In genomic region chr5:35668320-35668719, GRCh38 we compare ENCODE assay signal across 19 cellular contexts. TPM values are rescaled to one million over a fixed set of nuclear protein-coding genes. Genes with fewer than 3 reads are reported as not detected.
A peak's percentile ranks its signal among the peaks of the same experiment; 100 is the strongest.
DNase-seq lines count a peak whose midpoint lies in the region; ATAC-seq and TF ChIP-seq lines count a peak whose summit lies in the region.
"Had no signal": no experiment of that assay in that cellular context is flagged by ENCODE, and none has a peak within 500 bp of the region (broad histone marks: within the 10 kb centered on the region; RNA-seq: fewer than 3 reads in every experiment).

No MANE protein-coding gene starts in this region.

- BruUV-seq in OCI-LY7 (replicated peaks; lab: Mats Ljungman, UMichigan): no TSS peak

- no peaks in the 10 kb centered on the region for H3K27me3 Mint-ChIP-seq in activated T-cell treated with anti-CD3 and anti-CD28 coated beads, Interleukin-2, amount 50 U/mL, for 24 hours
- H3K27me3 Mint-ChIP-seq in CD8-positive, alpha-beta T cell (ENCODE audit: low read depth): no peaks in the 10 kb centered on the region
- no peaks in the 10 kb centered on the region for H3K27me3 Mint-ChIP-seq in naive thymus-derived CD4-positive, alpha-beta T cell

- no peak for DNase-seq in activated T-cell treated with anti-CD3 and anti-CD28 coated beads, Interleukin-2, amount 50 U/mL, for 24 hours
- DNase-seq in activated T-cell treated with anti-CD3 and anti-CD28 coated beads, Interleukin-2, amount 50 U/mL, for 1 hour: no peak
- no peak for DNase-seq in CD8-positive, alpha-beta T cell
- no peak for DNase-seq in OCI-LY7 (ENCODE audit: low spot score)
- no peak for DNase-seq in naive thymus-derived CD4-positive, alpha-beta T cell
- no peak for DNase-seq in activated effector memory CD4-positive, alpha-beta T cell treated with Interleukin-2 at 50 U/mL for 16 hours
- DNase-seq: Calu3, DMS79, HFFc6, MM.1S, NCI-H1105 treated with DMSO at 0.1 percent for 48 hours, NCI-H187, NCI-H446 treated with DMSO at 0.1 percent for 48 hours, NCI-H748 treated with DMSO at 0.1 percent for 48 hours had no signal

- ATAC-seq in CD8-positive, alpha-beta T cell: no peak
- no peak for ATAC-seq in naive thymus-derived CD4-positive, alpha-beta T cell
- ATAC-seq in GM18517 (IDR thresholded peaks at IDR 0.05; ENCODE audit: unreplicated experiment) (no peak), GM21723 (IDR thresholded peaks at IDR 0.05; ENCODE audit: unreplicated experiment) (no peak)
- ATAC-seq: A549 had no signal

- H4K20me1 ChIP-seq in OCI-LY7 (ENCODE audit: insufficient read depth, low read length): no peaks in the 10 kb centered on the region

- CTCF ChIA-PET in CD8-positive, alpha-beta T cell (lab: Charles Lee): interaction anchor here (1.7 kb wide), 1 partner anchor 17 kb away, joined by 9 read pairs; no protein-coding TSS in a partner anchor
- CTCF ChIA-PET in OCI-LY7 (lab: Charles Lee; ENCODE audit: unreplicated experiment): no interaction called here
- CTCF ChIA-PET in naive thymus-derived CD4-positive, alpha-beta T cell (lab: Charles Lee): no interaction called here

- no peaks in the 10 kb centered on the region for H3K9me2 ChIP-seq in OCI-LY7 (ENCODE audit: insufficient read depth, low read length)

- H3K79me2 ChIP-seq in OCI-LY7 (ENCODE audit: insufficient read depth, low read depth, low read length): no peaks in the 10 kb centered on the region

- no peaks in the 10 kb centered on the region for H3K27me3 ChIP-seq in CD8-positive, alpha-beta T cell (ENCODE audit: insufficient read depth, low read length)
- H3K27me3 ChIP-seq in naive thymus-derived CD4-positive, alpha-beta T cell (ENCODE audit: control insufficient read depth in 2 of 2, insufficient read depth in 2 of 2, low read length in 2 of 2): no peaks in the 10 kb centered on the region

- no peaks in the 10 kb centered on the region for H3K36me3 ChIP-seq in CD8-positive, alpha-beta T cell (ENCODE audit: insufficient read depth, low read length)
- no peaks in the 10 kb centered on the region for H3K36me3 ChIP-seq in OCI-LY7 (ENCODE audit: insufficient read depth, low read length)
- H3K36me3 ChIP-seq in naive thymus-derived CD4-positive, alpha-beta T cell (ENCODE audit: control insufficient read depth in 2 of 3, insufficient read depth in 3 of 3, low read length in 3 of 3): no peaks in the 10 kb centered on the region

- TF ChIP-seq CTCF in CD8-positive, alpha-beta T cell (IDR thresholded peaks at IDR 0.05): no peak
- TF ChIP-seq CTCF in OCI-LY7 (conservative IDR thresholded peaks at IDR 0.05; ENCODE audit: low read length): no peak

- POLR2A ChIA-PET in CD8-positive, alpha-beta T cell (lab: Charles Lee): no interaction called here
- POLR2A ChIA-PET in OCI-LY7 (lab: Charles Lee): interaction anchor here (1.2 to 2.5 kb wide), 3 partner anchors 9 to 16 kb away, joined by 4 to 10 read pairs (median 7); no protein-coding TSS in a partner anchor
- POLR2A ChIA-PET in naive thymus-derived CD4-positive, alpha-beta T cell (lab: Charles Lee): interaction anchor here (0.7 to 1.3 kb wide), 2 partner anchors 10 to 152 kb away, joined by 3 to 4 read pairs; no protein-coding TSS in a partner anchor

- intact Hi-C loops in CD8-positive, alpha-beta T cell (cut with DNase I, micrococcal nuclease): no loop called here
- intact Hi-C loops in OCI-LY7 (cut with micrococcal nuclease; ENCODE audit: unreplicated experiment): no loop called here
- intact Hi-C loops in naive thymus-derived CD4-positive, alpha-beta T cell (cut with micrococcal nuclease): no loop called here

- peak overlapping the region; percentile 2; the same call in 1 of the 2 replicates for H3K4me2 ChIP-seq in OCI-LY7 (ENCODE audit: low read length)
- H3K4me2 ChIP-seq: A549, KMS-11 had no signal

- peaks cover 44% of the 10 kb centered on the region for H3K36me3 Mint-ChIP-seq in activated T-cell treated with anti-CD3 and anti-CD28 coated beads, Interleukin-2, amount 50 U/mL, for 24 hours (ENCODE audit: low read depth)
- H3K36me3 Mint-ChIP-seq in CD8-positive, alpha-beta T cell: peaks cover 31% of the 10 kb centered on the region
- peaks cover 7 to 37% (median 26%) of the 10 kb centered on the region in 5 donors for H3K36me3 Mint-ChIP-seq in naive thymus-derived CD4-positive, alpha-beta T cell

- no peak overlapping the region for H3K4me3 ChIP-seq in CD8-positive, alpha-beta T cell (ENCODE audit: low read depth, low read length)
- no peak overlapping the region for H3K4me3 ChIP-seq in OCI-LY7 (ENCODE audit: low read depth, low read length, poor library complexity, severe bottlenecking)
- H3K4me3 ChIP-seq in naive thymus-derived CD4-positive, alpha-beta T cell (ENCODE audit: low read length): no peak overlapping the region
- H3K4me3 ChIP-seq: A549 had no signal

- H3K4me3 Mint-ChIP-seq in activated T-cell treated with anti-CD3 and anti-CD28 coated beads, Interleukin-2, amount 50 U/mL, for 24 hours: no peak overlapping the region
- H3K4me3 Mint-ChIP-seq in CD8-positive, alpha-beta T cell: no peak overlapping the region
- H3K4me3 Mint-ChIP-seq in naive thymus-derived CD4-positive, alpha-beta T cell: peak overlapping the region in 5 of 10 donors; percentile 19 to 81 (median 48)
- H3K4me3 Mint-ChIP-seq: HFFc6 had no signal

- H3K27ac ChIP-seq in CD8-positive, alpha-beta T cell (ENCODE audit: low read depth, low read length): no peak overlapping the region
- no peak overlapping the region for H3K27ac ChIP-seq in OCI-LY7 (ENCODE audit: low read depth, low read length, poor library complexity, severe bottlenecking)
- no peak overlapping the region for H3K27ac ChIP-seq in naive thymus-derived CD4-positive, alpha-beta T cell (ENCODE audit: low read depth, low read length)
- H3K27ac ChIP-seq: A549, C4-2B, KMS-11 had no signal

- H3K4me1 ChIP-seq in CD8-positive, alpha-beta T cell (ENCODE audit: insufficient read depth, low read length): peaks cover 58% of the 10 kb centered on the region
- peaks cover 29% of the 10 kb centered on the region for H3K4me1 ChIP-seq in OCI-LY7 (ENCODE audit: insufficient read depth, low read length, poor library complexity, severe bottlenecking)
- H3K4me1 ChIP-seq in naive thymus-derived CD4-positive, alpha-beta T cell (ENCODE audit: control insufficient read depth in 2 of 2, insufficient read depth in 2 of 2, low read length in 2 of 2): peaks cover 28 to 45% of the 10 kb centered on the region in 2 donors
- H3K4me1 ChIP-seq: A549 had no signal

- H3K27ac Mint-ChIP-seq in activated T-cell treated with anti-CD3 and anti-CD28 coated beads, Interleukin-2, amount 50 U/mL, for 24 hours: peak overlapping the region; percentile 41
- peak overlapping the region; percentile 42 for H3K27ac Mint-ChIP-seq in CD8-positive, alpha-beta T cell
- peak overlapping the region in 8 of 9 donors; percentile 47 to 96 (median 76) for H3K27ac Mint-ChIP-seq in naive thymus-derived CD4-positive, alpha-beta T cell
- H3K27ac Mint-ChIP-seq: HFFc6 had no signal

- peaks cover 13% of the 10 kb centered on the region for H3K9me3 Mint-ChIP-seq in activated T-cell treated with anti-CD3 and anti-CD28 coated beads, Interleukin-2, amount 50 U/mL, for 24 hours
- H3K9me3 Mint-ChIP-seq in CD8-positive, alpha-beta T cell: peaks cover 9% of the 10 kb centered on the region
- H3K9me3 Mint-ChIP-seq in naive thymus-derived CD4-positive, alpha-beta T cell: peaks cover 0 to 22% (median 8%) of the 10 kb centered on the region in 11 donors
- H3K9me3 Mint-ChIP-seq: HFFc6 had no signal

- peak overlapping the region; percentile 80 for H2AFZ ChIP-seq in OCI-LY7 (ENCODE audit: low read length)

- H3K9me3 ChIP-seq in CD8-positive, alpha-beta T cell (ENCODE audit: low read length): no peaks in the 10 kb centered on the region
- peaks cover 5% of the 10 kb centered on the region; the same call in 1 of the 2 replicates for H3K9me3 ChIP-seq in OCI-LY7 (ENCODE audit: low read length)
- no peaks in the 10 kb centered on the region for H3K9me3 ChIP-seq in naive thymus-derived CD4-positive, alpha-beta T cell (ENCODE audit: control insufficient read depth in 2 of 3, low read length in 3 of 3)
- H3K9me3 ChIP-seq: A549 had no signal

- H3K4me1 Mint-ChIP-seq in activated T-cell treated with anti-CD3 and anti-CD28 coated beads, Interleukin-2, amount 50 U/mL, for 24 hours (ENCODE audit: low read depth): peaks cover 71% of the 10 kb centered on the region
- H3K4me1 Mint-ChIP-seq in CD8-positive, alpha-beta T cell (ENCODE audit: low read depth): peaks cover 71% of the 10 kb centered on the region
- peaks cover 26 to 92% (median 78%) of the 10 kb centered on the region in 7 donors for H3K4me1 Mint-ChIP-seq in naive thymus-derived CD4-positive, alpha-beta T cell

RNA-seq across cellular contexts. Expression of gene SPEF2, which starts 50.7 kb away (rescaled TPM):
- total RNA-seq in CD8-positive, alpha-beta T cell: 1 to 10 TPM; 3.5 to 4.7 TPM
- total RNA-seq in OCI-LY7 (2014; rRNA removed; shearing (Covaris generic)): 0.03 TPM in 1 of 2 replicates, not detected in the other
- total RNA-seq in OCI-LY7 (2022): not detected in 2 replicates
- total RNA-seq in naive thymus-derived CD4-positive, alpha-beta T cell: 10 to 100 TPM in 2 of 5 experiments, 1 to 10 TPM in 3; 7.1 to 13.5 (median 9.9) TPM
- 1 to 10 TPM; 5.5 to 7.3 TPM for polyA plus RNA-seq in naive thymus-derived CD4-positive, alpha-beta T cell

Comparison
In these comparisons a context has a peak if more than half of its experiments do, and no peak if none do; other contexts are left out.
1. RNA of gene SPEF2, which starts 50.7 kb away (total RNA-seq): 7.1 to 13.5 TPM in naive thymus-derived CD4-positive, alpha-beta T cell and 3.5 to 4.7 TPM in CD8-positive, alpha-beta T cell; 0.03 TPM in OCI-LY7; every median in the first group is over 4 times any median in the second.
2. Peak in every context shown above with its lines, with median percentiles within 50 percentile points of each other: H3K27ac Mint-ChIP-seq.